26 cellular contexts compared by ENCODE assay signal in the genomic region with DNA sequence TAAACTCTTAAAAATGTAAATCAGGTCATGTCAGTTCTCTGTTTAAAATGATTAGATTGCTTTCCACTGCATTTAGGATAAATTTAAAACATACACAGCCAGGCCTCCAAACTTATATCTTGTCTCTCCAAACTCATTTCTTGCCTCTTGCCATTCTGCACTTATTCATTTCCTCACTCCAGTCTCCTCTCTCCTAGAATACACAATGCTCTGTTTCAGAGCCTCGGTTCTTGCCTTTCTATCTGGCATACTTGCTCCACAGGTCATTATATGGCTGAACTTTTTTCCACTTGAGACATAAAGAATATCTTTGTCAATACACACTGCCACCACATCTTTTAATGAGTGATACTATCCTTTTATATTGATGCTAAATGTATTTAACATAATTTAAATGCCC. TPM values are rescaled to one million over a fixed set of nuclear protein-coding genes. Genes with fewer than 3 reads are reported as not detected.
DNase-seq lines count a peak whose midpoint lies in the region; ATAC-seq, FAIRE-seq and TF ChIP-seq lines count a peak whose summit lies in the region.
"Had no signal": no experiment of that assay in that cellular context is flagged by ENCODE, and none has a peak within 500 bp of the region (broad histone marks: within the 10 kb centered on the region; RNA-seq: fewer than 3 reads in every experiment).

No MANE protein-coding gene starts in this region.

- H3K36me3 ChIP-seq in Caco-2 (ENCODE audit: control insufficient read depth, insufficient read depth, low read length) (no peaks in the 10 kb centered on the region), H1 (ENCODE audit: control insufficient read depth in 2 of 4, insufficient read depth in 4 of 4, low read length in 3 of 4) (no peaks in the 10 kb centered on the region)
- H3K36me3 ChIP-seq: BLaER1 treated with 17β-estradiol and CSF1 and Interleukin-3, amounts not matched to agents 10 nM and 100 nM had no signal

- TF ChIP-seq CTCF in Caco-2 (IDR thresholded peaks at IDR 0.05; ENCODE audit: insufficient read depth in 1 of 2, low read depth in 1 of 2, low read length in 1 of 2, severe bottlenecking in 1 of 2, unreplicated experiment in 1 of 2) (no peak), WTC11 (IDR thresholded peaks at IDR 0.05) (no peak), H1 (IDR thresholded peaks at IDR 0.05; ENCODE audit: control extremely low read depth in 1 of 3, insufficient read depth in 1 of 3, low read depth in 1 of 3, low read length in 3 of 3) (no peak), mesothelial cell of epicardium (IDR thresholded peaks at IDR 0.05; ENCODE audit: unreplicated experiment) (no peak)

- no peak for TF ChIP-seq RAD21 in H1 (IDR thresholded peaks at IDR 0.05 in 1 of 2, conservative IDR thresholded peaks at IDR 0.05 in 1 of 2; ENCODE audit: low read depth in 2 of 2, low read length in 2 of 2)

- H3K23me2 ChIP-seq in H1 (ENCODE audit: low read depth, low read length): no peaks in the 10 kb centered on the region

- H2BK20ac ChIP-seq in H1 (ENCODE audit: low read length): no peak overlapping the region

- H3K4me3 Mint-ChIP-seq in Caco-2 (ENCODE audit: unreplicated experiment) (no peak overlapping the region), WTC11 (no peak overlapping the region), mesothelial cell of epicardium (no peak overlapping the region)
- H3K4me3 Mint-ChIP-seq: B cell; CD14-positive monocyte; CD4-positive, alpha-beta T cell; CD8-positive, alpha-beta T cell had no signal

- H3K23ac ChIP-seq in H1 (ENCODE audit: insufficient read length): no peak overlapping the region

- no peak for TF ChIP-seq EP300 in H1 (IDR thresholded peaks at IDR 0.05; ENCODE audit: borderline replicate concordance in 1 of 2, low read depth in 2 of 2, low read length in 2 of 2)

- no peak overlapping the region for H3K14ac ChIP-seq in H1 (ENCODE audit: insufficient read length)

- POLR2A ChIA-PET in Caco-2 (lab: Charles Lee): interaction anchor here (0.5 to 1.0 kb wide), 2 partner anchors 10 to 14 kb away, joined by 3 to 6 read pairs; a partner anchor contains a TSS
- POLR2A ChIA-PET in WTC11 (lab: Charles Lee): no interaction called here
- POLR2A ChIA-PET in H1 (lab: Charles Lee; ENCODE audit: partially characterized antibody): no interaction called here

- H3K27me3 Mint-ChIP-seq in Caco-2 (ENCODE audit: insufficient read depth, unreplicated experiment): no peaks in the 10 kb centered on the region
- H3K27me3 Mint-ChIP-seq in WTC11 (ENCODE audit: low read depth): no peaks in the 10 kb centered on the region
- no peaks in the 10 kb centered on the region for H3K27me3 Mint-ChIP-seq in mesothelial cell of epicardium (ENCODE audit: low read depth)

- H3K4me3 ChIP-seq in Caco-2 (ENCODE audit: low read depth, low read length): no peak overlapping the region
- no peak overlapping the region for H3K4me3 ChIP-seq in H1 (ENCODE audit: extremely low read depth in 1 of 4, insufficient read depth in 2 of 4, low read depth in 3 of 4, low read length in 4 of 4)
- H3K4me3 ChIP-seq: A549; BLaER1 treated with 17β-estradiol and CSF1 and Interleukin-3, amounts not matched to agents 10 nM and 100 nM; GM12878 had no signal

- TF ChIP-seq POLR2A in H1 (IDR thresholded peaks at IDR 0.05; ENCODE audit: control extremely low read depth in 1 of 2, low read depth in 2 of 2, low read length in 2 of 2): no peak

- H3K36me3 Mint-ChIP-seq in Caco-2 (ENCODE audit: insufficient read depth, unreplicated experiment): peaks cover 12% of the 10 kb centered on the region
- no peaks in the 10 kb centered on the region for H3K36me3 Mint-ChIP-seq in WTC11
- H3K36me3 Mint-ChIP-seq in mesothelial cell of epicardium: no peaks in the 10 kb centered on the region
- H3K36me3 Mint-ChIP-seq: CD14-positive monocyte; CD8-positive, alpha-beta T cell had no signal

- H3K4me1 Mint-ChIP-seq in Caco-2 (ENCODE audit: low read depth, unreplicated experiment) (peaks cover 45% of the 10 kb centered on the region), WTC11 (peaks cover 29% of the 10 kb centered on the region), mesothelial cell of epicardium (peaks cover 20% of the 10 kb centered on the region)
- H3K4me1 Mint-ChIP-seq: B cell, CD14-positive monocyte had no signal

- H3K4me2 ChIP-seq in H1 (ENCODE audit: insufficient read depth in 1 of 2, low read depth in 2 of 2, low read length in 2 of 2): no peak overlapping the region
- H3K4me2 ChIP-seq: A549; BLaER1 treated with 17β-estradiol and CSF1 and Interleukin-3, amounts not matched to agents 10 nM and 100 nM had no signal

- no peak overlapping the region for H3K27ac ChIP-seq in H1 (ENCODE audit: low read depth, low read length)
- H3K27ac ChIP-seq: 22Rv1; A549; BLaER1 treated with 17β-estradiol and CSF1 and Interleukin-3, amounts not matched to agents 10 nM and 100 nM had no signal

- H3K79me1 ChIP-seq in H1 (ENCODE audit: low read depth, low read length): no peaks in the 10 kb centered on the region

- intact Hi-C loops in Caco-2 (cut with micrococcal nuclease; ENCODE audit: unreplicated experiment): no loop called here

- no peak for DNase-seq in Caco-2
- DNase-seq in WTC11 (ENCODE audit: low spot score): no peak
- no peak for DNase-seq in H1 (ENCODE audit: low read depth in 1 of 2, low spot score in 2 of 2)
- DNase-seq in mesothelial cell of epicardium (ENCODE audit: low spot score in 2 of 2, unreplicated experiment in 2 of 2): no peak
- no peak for DNase-seq in NCI-H2107 treated with DMSO at 0.1 percent for 48 hours (lab: John Stamatoyannopoulos, UW; ENCODE audit: unreplicated experiment)
- DNase-seq in C1 segment of cervical spinal cord (lab: John Stamatoyannopoulos, UW): no peak
- DNase-seq in CD1c-positive myeloid dendritic cell (ENCODE audit: extremely low spot score): no peak
- DNase-seq in kidney tubule cell (ENCODE audit: low spot score): no peak
- DNase-seq: AML-193; CD4-positive, alpha-beta T cell; CD8-positive, alpha-beta T cell; DMS 273 treated with DMSO at 0.1 percent for 48 hours; DMS153; DMS53; DMS79; DND-41; EL; GDM1 had no signal

- no peaks in the 10 kb centered on the region for H3K79me2 ChIP-seq in H1 (ENCODE audit: control insufficient read depth in 1 of 2, insufficient read depth in 2 of 2, low read length in 2 of 2)

- H3K9me3 ChIP-seq in Caco-2 (no peaks in the 10 kb centered on the region), H1 (ENCODE audit: insufficient read depth in 2 of 2, low read depth in 1 of 2, low read length in 1 of 2) (no peaks in the 10 kb centered on the region)
- H3K9me3 ChIP-seq: A549; BLaER1 treated with 17β-estradiol and CSF1 and Interleukin-3, amounts not matched to agents 10 nM and 100 nM had no signal

- H4K5ac ChIP-seq in H1 (ENCODE audit: insufficient read length, low read depth, low read length): no peak overlapping the region

- no peak overlapping the region for H3K9ac ChIP-seq in H1 (replicated peaks in 1 of 4; ENCODE audit: extremely low read depth in 1 of 4, low read depth in 3 of 4, low read length in 3 of 4)
- H3K9ac ChIP-seq: BLaER1 treated with 17β-estradiol and CSF1 and Interleukin-3, amounts not matched to agents 10 nM and 100 nM had no signal

- CTCF ChIA-PET in Caco-2 (lab: Charles Lee): no interaction called here
- CTCF ChIA-PET in WTC11 (lab: Charles Lee): no interaction called here
- CTCF ChIA-PET in H1 (lab: Charles Lee; ENCODE audit: partially characterized antibody): interaction anchor here (1.7 kb wide), 1 partner anchor 12 kb away, joined by 5 read pairs; no protein-coding TSS in a partner anchor

- H3K27me3 ChIP-seq in Caco-2 (replicated peaks; ENCODE audit: control insufficient read depth, insufficient read depth, low read length) (no peaks in the 10 kb centered on the region), H1 (replicated peaks in 1 of 4; ENCODE audit: control insufficient read depth in 3 of 4, extremely low read depth in 1 of 4, insufficient read depth in 3 of 4, low read length in 3 of 4) (no peaks in the 10 kb centered on the region)
- H3K27me3 ChIP-seq: BLaER1 treated with 17β-estradiol and CSF1 and Interleukin-3, amounts not matched to agents 10 nM and 100 nM had no signal

- peak; percentile 51; the same call in 1 of the 2 replicates for ATAC-seq in WTC11
- ATAC-seq: A549; CD8-positive, alpha-beta T cell; GM12878 had no signal

- 79% methylated on average over 1 of the region's 1 CpG; no CpG with 5 or more reads in 1 of the 2 experiments for WGBS in H1 (ENCODE audit: extremely low coverage in 1 of 2, insufficient coverage in 1 of 2, insufficient read length in 1 of 2, insufficient replicate concordance in 2 of 2, low coverage in 1 of 2, low lambda C conversion rate in 2 of 2, missing lambda C conversion rate in 1 of 2), 2 experiments

- no peak for FAIRE-seq in H1 (lab: Jason Lieb, UNC)
- FAIRE-seq: A549, GM12878, GM12892, GM19239 had no signal

- no peak overlapping the region for H2AFZ ChIP-seq in H1 (ENCODE audit: low read length)

- no peaks in the 10 kb centered on the region for H4K20me1 ChIP-seq in H1 (replicated peaks in 1 of 2; ENCODE audit: control insufficient read depth in 1 of 2, insufficient read depth in 2 of 2, low read length in 2 of 2)
- H4K20me1 ChIP-seq: BLaER1 treated with 17β-estradiol and CSF1 and Interleukin-3, amounts not matched to agents 10 nM and 100 nM had no signal

- H2BK12ac ChIP-seq in H1 (ENCODE audit: low read depth, low read length): no peak overlapping the region

- H3K9me3 Mint-ChIP-seq in Caco-2 (ENCODE audit: unreplicated experiment): peaks cover 13% of the 10 kb centered on the region
- H3K9me3 Mint-ChIP-seq in WTC11: no peaks in the 10 kb centered on the region
- H3K9me3 Mint-ChIP-seq in mesothelial cell of epicardium: no peaks in the 10 kb centered on the region
- H3K9me3 Mint-ChIP-seq: CD14-positive monocyte; CD4-positive, alpha-beta T cell; CD8-positive, alpha-beta T cell had no signal

- H3K4me1 ChIP-seq in Caco-2 (peaks cover 33% of the 10 kb centered on the region), H1 (replicated peaks in 1 of 4; ENCODE audit: control insufficient read depth in 3 of 4, insufficient read depth in 4 of 4, low read length in 3 of 4) (peaks cover 0 to 8% (median 0%) of the 10 kb centered on the region in 4 experiments; a peak in 2 of 7 replicates)

- no peak overlapping the region for H2BK120ac ChIP-seq in H1 (replicated peaks; ENCODE audit: low read depth, low read length)

- H3K56ac ChIP-seq in H1 (replicated peaks; ENCODE audit: insufficient read length, low read depth, low read length): peak overlapping the region; percentile 47

- no TSS peak for BruUV-seq in Caco-2 (replicated peaks; lab: Mats Ljungman, UMichigan)

- no peak overlapping the region for H2BK5ac ChIP-seq in H1 (ENCODE audit: low read depth, low read length)

- H4K91ac ChIP-seq in H1 (replicated peaks; ENCODE audit: insufficient read length, low read length): no peak overlapping the region

- H3K18ac ChIP-seq in H1 (ENCODE audit: extremely low read depth, low read length): no peak overlapping the region

- no peak overlapping the region for H4K8ac ChIP-seq in H1 (ENCODE audit: extremely low read depth, insufficient read depth, low read length)

- H2AK5ac ChIP-seq in H1 (ENCODE audit: low read depth, low read length): no peak overlapping the region

- H3K27ac Mint-ChIP-seq in Caco-2 (ENCODE audit: unreplicated experiment): peak overlapping the region; percentile 23
- no peak overlapping the region for H3K27ac Mint-ChIP-seq in WTC11
- H3K27ac Mint-ChIP-seq in mesothelial cell of epicardium: peak overlapping the region; percentile 0
- H3K27ac Mint-ChIP-seq: B cell; CD14-positive monocyte; CD4-positive, alpha-beta T cell; CD8-positive, alpha-beta T cell had no signal

- H2BK15ac ChIP-seq in H1 (ENCODE audit: low read length): no peak overlapping the region

- H3K4ac ChIP-seq in H1 (replicated peaks; ENCODE audit: insufficient read length, low read depth, low read length): no peak overlapping the region

RNA-seq across cellular contexts. Expression of a gene that starts 10.5 kb away (rescaled TPM):
- total RNA-seq in Caco-2 (2022) (288 and 307 TPM in 2 replicates), WTC11 (2021) (543 to 626 TPM (median 606 TPM) in 3 replicates), mesothelial cell of epicardium (92.6 to 99.1 TPM (median 96.7 TPM) in 3 replicates)
- total RNA-seq in H1 (2021; fragmentation: NEBNext Ultra II Directional; extraction: Animal tissue kit (Norgen Biotek cat#: 25700)): 925 and 956 TPM in 2 replicates
- polyA plus RNA-seq in H1 (2011; rRNA removed): 130 and 278 TPM in 2 replicates
- polyA plus RNA-seq in H1 (2011; cell fraction: cytosol; rRNA removed): 376 TPM
- 74.2 TPM for polyA plus RNA-seq in H1 (2011; cell fraction: nucleus; rRNA removed)
- polyA plus RNA-seq in H1 (2012, experiment 1 of 2): 531 to 1,061 TPM (median 542 TPM) in 4 replicates
- 80.5 TPM for polyA plus RNA-seq in H1 (2012, experiment 2 of 2)
- 627 TPM for polyA plus RNA-seq in H1 (2013, experiment 1 of 2)
- polyA plus RNA-seq in H1 (2013, experiment 2 of 2): 641 TPM
- 191 and 331 TPM in 2 replicates for polyA minus RNA-seq in H1 (2011; rRNA and poly(A)+ RNA removed)
- polyA minus RNA-seq in H1 (2011; cell fraction: cytosol; rRNA and poly(A)+ RNA removed): 336 TPM
- polyA minus RNA-seq in H1 (2011; cell fraction: nucleus; rRNA and poly(A)+ RNA removed): 322 TPM
